Comparison of ENCODE assay signal across 26 cellular contexts in the genomic region with DNA sequence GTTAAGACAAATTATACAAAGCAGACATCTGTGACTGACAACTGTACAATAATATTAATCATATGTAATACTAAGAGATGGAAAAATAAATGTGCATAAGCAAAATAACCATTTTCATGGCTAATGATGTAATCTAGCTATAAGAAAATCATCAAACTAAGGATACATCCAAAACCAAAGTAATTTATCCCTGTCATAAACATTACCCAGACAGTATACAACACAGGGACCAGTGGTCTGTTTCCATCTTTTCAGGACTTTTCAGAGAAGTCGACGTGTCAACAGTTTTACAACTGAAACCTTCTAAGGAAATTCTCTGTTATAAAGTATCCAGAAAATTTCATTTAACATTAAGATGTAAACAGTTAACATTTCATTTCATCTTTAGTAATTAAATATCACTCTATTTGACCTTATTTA. TPM values are rescaled to one million over a fixed set of nuclear protein-coding genes. Genes with fewer than 3 reads are reported as not detected.
A peak's percentile ranks its signal among the peaks of the same experiment; 100 is the strongest.
DNase-seq lines count a peak whose midpoint lies in the region; TF ChIP-seq lines count a peak whose summit lies in the region.
"Had no signal": no experiment of that assay in that cellular context is flagged by ENCODE, and none has a peak within 500 bp of the region (broad histone marks: within the 10 kb centered on the region; RNA-seq: fewer than 3 reads in every experiment).

No MANE protein-coding gene starts in this region.

- H3K36me3 ChIP-seq in mesendoderm (ENCODE audit: control insufficient read depth, insufficient read depth, low read length), result peaks cover 13% of the 10 kb centered on the region

- DNase-seq in EH (ENCODE audit: low read depth) (peak; percentile 68), fibroblast of pulmonary artery (ENCODE audit: low read depth) (peak; percentile 62), pulmonary artery endothelial cell (ENCODE audit: low read depth, low spot score) (peak; percentile 15), mesendoderm (no peak), GM10266 (ENCODE audit: extremely low spot score) (no peak), NCI-H2081 (lab: John Stamatoyannopoulos, UW) (no peak)
- DNase-seq in activated CD4-positive, alpha-beta T cell treated with anti-CD3 and anti-CD28 coated beads for 1 hour, result no peak
- DNase-seq: activated CD4-positive, CD25-positive, alpha-beta regulatory T cell treated with anti-CD3 and anti-CD28 coated beads, Interleukin-2, amount 50 U/mL, for 72 hours; activated naive CD4-positive, alpha-beta T cell; activated T-cell treated with anti-CD3 and anti-CD28 coated beads, Interleukin-2, amount 50 U/mL, for 24 hours; CD8-positive, alpha-beta T cell; DMS153; dorsolateral prefrontal cortex; GF-D8; KBM-7; NCI-H1694; NCI-H2227 treated with DMSO at 0.1 percent for 48 hours; NCI-H82; occipital lobe; retina; Right ventricle myocardium superior; trophoblast cell had no signal

- H3K27me3 ChIP-seq in mesendoderm (ENCODE audit: insufficient read depth, low read length, poor library complexity), result no peaks in the 10 kb centered on the region
- H3K27me3 ChIP-seq: cardiac muscle cell, gastroesophageal sphincter had no signal

- H3K79me2 ChIP-seq in mesendoderm (ENCODE audit: control insufficient read depth, insufficient read depth, low read length), result no peaks in the 10 kb centered on the region

- no peak overlapping the region for H2BK15ac ChIP-seq in mesendoderm (replicated peaks; ENCODE audit: low read depth)

- no peaks in the 10 kb centered on the region for H3K4me1 ChIP-seq in mesendoderm (ENCODE audit: control insufficient read depth, low read depth, low read length)

- no peak overlapping the region for H3K4me3 ChIP-seq in fibroblast of pulmonary artery (replicated peaks; ENCODE audit: low read depth, low read length)
- H3K4me3 ChIP-seq in mesendoderm (ENCODE audit: low read length), result no peak overlapping the region
- H3K4me3 ChIP-seq: cardiac muscle cell, dorsolateral prefrontal cortex, gastroesophageal sphincter, GM12878 had no signal

- H3K56ac ChIP-seq in mesendoderm (ENCODE audit: low read length), result no peak overlapping the region

- H3K9ac ChIP-seq in mesendoderm (ENCODE audit: low read length), result no peak overlapping the region

- H4K8ac ChIP-seq in mesendoderm (ENCODE audit: low read depth, low read length), result no peak overlapping the region

- H3K27ac ChIP-seq in VCaP, result peak overlapping the region; percentile 94; the same call in 1 of the 2 replicates
- no peak overlapping the region for H3K27ac ChIP-seq in mesendoderm (ENCODE audit: low read depth, low read length)
- H3K27ac ChIP-seq: cardiac muscle cell, dorsolateral prefrontal cortex had no signal

- no peak for TF ChIP-seq CTCF in VCaP (conservative IDR thresholded peaks at IDR 0.05)
- no peak for TF ChIP-seq CTCF in fibroblast of pulmonary artery (IDR thresholded peaks at IDR 0.05; ENCODE audit: low read length, missing control alignments)
- no peak for TF ChIP-seq CTCF in GM10266 (IDR thresholded peaks at IDR 0.05; ENCODE audit: control insufficient read depth, insufficient read depth, low read depth, missing control alignments)

- no CpG with 5 or more reads among the region's 2 CpGs for WGBS in mesendoderm (ENCODE audit: extremely low coverage, insufficient coverage, low lambda C conversion rate)

- no peak overlapping the region for H2BK120ac ChIP-seq in mesendoderm (ENCODE audit: low read depth, low read length)

- H2BK5ac ChIP-seq in mesendoderm (ENCODE audit: low read length), result no peak overlapping the region

- H3K23ac ChIP-seq in mesendoderm (ENCODE audit: low read length), result no peak overlapping the region

- no peak overlapping the region for H3K18ac ChIP-seq in mesendoderm (ENCODE audit: low read length)

- no peak overlapping the region for H4K5ac ChIP-seq in mesendoderm (ENCODE audit: low read length)

- H3K4ac ChIP-seq in mesendoderm (ENCODE audit: low read depth, low read length), result no peak overlapping the region

- no peaks in the 10 kb centered on the region for H3K79me1 ChIP-seq in mesendoderm (ENCODE audit: low read length)

- H2AK5ac ChIP-seq in mesendoderm (ENCODE audit: low read length), result no peak overlapping the region

- no peak overlapping the region for H3K4me2 ChIP-seq in mesendoderm (ENCODE audit: low read length)

RNA-seq across cellular contexts. Expression of gene THBS1, which starts 11.0 kb away (rescaled TPM):
- total RNA-seq in pulmonary artery endothelial cell, result 5,210 and 8,327 TPM in 2 replicates
- polyA plus RNA-seq in mesendoderm (2013, experiment 1 of 2), result 44.0 TPM
- polyA plus RNA-seq in mesendoderm (2013, experiment 2 of 2), result 41.5 TPM

Comparison
In these comparisons a context has a peak if more than half of its experiments do, and no peak if none do; other contexts are left out.
1. DNase-seq: peak in EH (single experiment), fibroblast of pulmonary artery (single experiment) and pulmonary artery endothelial cell (single experiment); none in mesendoderm (single experiment), GM10266 (single experiment), activated CD4-positive, alpha-beta T cell treated with anti-CD3 and anti-CD28 coated beads for 1 hour (single experiment) and NCI-H2081 (0 of 2).